14 cellular contexts compared by ENCODE assay signal in genomic region chr2:101442042-101442666, GRCh38. TPM values are rescaled to one million over a fixed set of nuclear protein-coding genes. Genes with fewer than 3 reads are reported as not detected.
A peak's percentile ranks its signal among the peaks of the same experiment; 100 is the strongest.
DNase-seq lines count a peak whose midpoint lies in the region; ATAC-seq, FAIRE-seq and TF ChIP-seq lines count a peak whose summit lies in the region.
"Had no signal": no experiment of that assay in that cellular context is flagged by ENCODE, and none has a peak within 500 bp of the region (broad histone marks: within the 10 kb centered on the region; RNA-seq: fewer than 3 reads in every experiment).

No MANE protein-coding gene starts in this region.

- H3K4me2 ChIP-seq in A549: no peak overlapping the region
- peak overlapping the region; percentile 19 for H3K4me2 ChIP-seq in GM23248 (ENCODE audit: unreplicated experiment)

- H3F3A ChIP-seq in GM23248 (ENCODE audit: insufficient read depth): peaks cover 55% of the 10 kb centered on the region

- DNase-seq in A549 (ENCODE audit: low read depth in 1 of 2, low spot score in 1 of 2): no peak
- peak; percentile 65 for DNase-seq in GM23248
- peak; percentile 57 for DNase-seq in hepatic stellate cell (ENCODE audit: low spot score)
- DNase-seq in thyroid gland: no peak
- DNase-seq in DMS153 (lab: John Stamatoyannopoulos, UW): no peak
- DNase-seq in NCI-H2196 treated with DMSO at 0.1 percent for 48 hours (lab: John Stamatoyannopoulos, UW; ENCODE audit: unreplicated experiment): no peak
- DNase-seq: activated B cell treated with CpG ODN at 0.5 μM for 24 hours; CD8-positive, alpha-beta T cell; Right ventricle myocardium superior; stimulated activated CD4-positive, alpha-beta T cell treated with anti-CD3 and anti-CD28 coated beads, Interleukin-12 subunit alpha, Interleukin-12 subunit beta, amount 100 ng/mL, for 4 hours; stimulated activated naive CD4-positive, alpha-beta T cell had no signal

- TF ChIP-seq POLR2A in A549 (IDR thresholded peaks at IDR 0.05; ENCODE audit: low read length): no peak
- TF ChIP-seq POLR2A in thyroid gland (IDR thresholded peaks at IDR 0.05): no peak

- WGBS in A549 (ENCODE audit: missing lambda C conversion rate): 79% methylated on average over 1 of the region's 1 CpG
- WGBS in GM23248 (ENCODE audit: low coverage in 1 of 2, low lambda C conversion rate in 2 of 2, missing lambda C conversion rate in 2 of 2), 2 experiments: 24 to 52% methylated on average over 1 of the region's 1 CpG
- WGBS in thyroid gland, 2 donors: 77 to 88% methylated on average over 1 of the region's 1 CpG

- H3K27ac ChIP-seq in A549 (no peak overlapping the region), GM23248 (peak overlapping the region; percentile 68), thyroid gland (no peak overlapping the region)

- no peaks in the 10 kb centered on the region for H3K36me3 ChIP-seq in GM23248 (ENCODE audit: low read depth)
- H3K36me3 ChIP-seq in thyroid gland: no peaks in the 10 kb centered on the region

- intact Hi-C loops in thyroid gland (cut with DNase I): no loop called here

- H3K4me3 ChIP-seq in A549: no peak overlapping the region
- no peak overlapping the region for H3K4me3 ChIP-seq in GM23248
- no peak overlapping the region for H3K4me3 ChIP-seq in thyroid gland (replicated peaks in 1 of 3)

- H2AFZ ChIP-seq in GM23248: no peak overlapping the region

- H4K20me1 ChIP-seq in GM23248 (ENCODE audit: insufficient read depth): no peaks in the 10 kb centered on the region

- H3K79me2 ChIP-seq in GM23248 (ENCODE audit: insufficient read depth): peaks cover 14% of the 10 kb centered on the region

- TF ChIP-seq CTCF in A549 (IDR thresholded peaks at IDR 0.05) (no peak), thyroid gland (IDR thresholded peaks at IDR 0.05) (no peak)

- in situ Hi-C loops in GM23248 (cut with MboI): no loop called here

- H3K27me3 ChIP-seq in GM23248 (replicated peaks; ENCODE audit: insufficient read depth) (no peaks in the 10 kb centered on the region), thyroid gland (no peaks in the 10 kb centered on the region)

- POLR2A ChIA-PET in A549 (lab: Yijun Ruan, JAX): no interaction called here

- ATAC-seq in A549 (no peak), SK-N-SH treated with all-trans-retinoic acid at 6 μM for 48 hours (peak; percentile 44), HG03460 (IDR thresholded peaks at IDR 0.05; ENCODE audit: unreplicated experiment) (no peak)
- ATAC-seq: CD8-positive, alpha-beta T cell had no signal

- TF ChIP-seq EP300 in A549 (IDR thresholded peaks at IDR 0.05): no peak

- no peak for FAIRE-seq in A549 (lab: Jason Lieb, UNC)
- FAIRE-seq: GM12891 had no signal

- peak overlapping the region; percentile 8 for H3K9ac ChIP-seq in GM23248

- no peaks in the 10 kb centered on the region for H3K9me3 ChIP-seq in A549
- H3K9me3 ChIP-seq in GM23248 (ENCODE audit: low read depth): no peaks in the 10 kb centered on the region
- no peaks in the 10 kb centered on the region for H3K9me3 ChIP-seq in thyroid gland

- no peak for TF ChIP-seq RAD21 in A549 (conservative IDR thresholded peaks at IDR 0.05 in 1 of 2, IDR thresholded peaks at IDR 0.05 in 1 of 2)

- H3K9me2 ChIP-seq in GM23248 (ENCODE audit: insufficient read depth): no peaks in the 10 kb centered on the region

- CTCF ChIA-PET in A549 (lab: Yijun Ruan, JAX): no interaction called here

- H3K4me1 ChIP-seq in A549: no peaks in the 10 kb centered on the region
- peaks cover 39% of the 10 kb centered on the region for H3K4me1 ChIP-seq in GM23248 (ENCODE audit: insufficient read depth)
- peaks cover 4 to 8% of the 10 kb centered on the region in 2 donors for H3K4me1 ChIP-seq in thyroid gland

TF ChIP-seq in A549, 52 proteins besides CTCF, POLR2A, EP300 and RAD21 (continues in another document):
- TF ChIP-seq ZNF302 (CRISPR knock-in tag; IDR thresholded peaks at IDR 0.05) (no peak), KDM5A (IDR thresholded peaks at IDR 0.05) (no peak), EHMT2 (IDR thresholded peaks at IDR 0.05; ENCODE audit: low read depth) (no peak), RCOR1 (IDR thresholded peaks at IDR 0.05; ENCODE audit: low read depth, low read length) (no peak), ESRRA (IDR thresholded peaks at IDR 0.05; ENCODE audit: borderline replicate concordance, low read length) (no peak)
- TF ChIP-seq, protein P1, sequence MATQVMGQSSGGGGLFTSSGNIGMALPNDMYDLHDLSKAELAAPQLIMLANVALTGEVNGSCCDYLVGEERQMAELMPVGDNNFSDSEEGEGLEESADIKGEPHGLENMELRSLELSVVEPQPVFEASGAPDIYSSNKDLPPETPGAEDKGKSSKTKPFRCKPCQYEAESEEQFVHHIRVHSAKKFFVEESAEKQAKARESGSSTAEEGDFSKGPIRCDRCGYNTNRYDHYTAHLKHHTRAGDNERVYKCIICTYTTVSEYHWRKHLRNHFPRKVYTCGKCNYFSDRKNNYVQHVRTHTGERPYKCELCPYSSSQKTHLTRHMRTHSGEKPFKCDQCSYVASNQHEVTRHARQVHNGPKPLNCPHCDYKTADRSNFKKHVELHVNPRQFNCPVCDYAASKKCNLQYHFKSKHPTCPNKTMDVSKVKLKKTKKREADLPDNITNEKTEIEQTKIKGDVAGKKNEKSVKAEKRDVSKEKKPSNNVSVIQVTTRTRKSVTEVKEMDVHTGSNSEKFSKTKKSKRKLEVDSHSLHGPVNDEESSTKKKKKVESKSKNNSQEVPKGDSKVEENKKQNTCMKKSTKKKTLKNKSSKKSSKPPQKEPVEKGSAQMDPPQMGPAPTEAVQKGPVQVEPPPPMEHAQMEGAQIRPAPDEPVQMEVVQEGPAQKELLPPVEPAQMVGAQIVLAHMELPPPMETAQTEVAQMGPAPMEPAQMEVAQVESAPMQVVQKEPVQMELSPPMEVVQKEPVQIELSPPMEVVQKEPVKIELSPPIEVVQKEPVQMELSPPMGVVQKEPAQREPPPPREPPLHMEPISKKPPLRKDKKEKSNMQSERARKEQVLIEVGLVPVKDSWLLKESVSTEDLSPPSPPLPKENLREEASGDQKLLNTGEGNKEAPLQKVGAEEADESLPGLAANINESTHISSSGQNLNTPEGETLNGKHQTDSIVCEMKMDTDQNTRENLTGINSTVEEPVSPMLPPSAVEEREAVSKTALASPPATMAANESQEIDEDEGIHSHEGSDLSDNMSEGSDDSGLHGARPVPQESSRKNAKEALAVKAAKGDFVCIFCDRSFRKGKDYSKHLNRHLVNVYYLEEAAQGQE (IDR thresholded peaks at IDR 0.05): no peak

TF ChIP-seq in SK-N-SH treated with all-trans-retinoic acid at 6 μM for 48 hours, 23 proteins besides CTCF, POLR2A, EP300 and RAD21 (continues in another document):
- TF ChIP-seq POU6F1 (CRISPR knock-in tag; IDR thresholded peaks at IDR 0.05; ENCODE audit: borderline replicate concordance, low read depth) (no peak), BACH2 (CRISPR knock-in tag; IDR thresholded peaks at IDR 0.05; ENCODE audit: borderline replicate concordance) (no peak)
- TF ChIP-seq, protein P2, sequence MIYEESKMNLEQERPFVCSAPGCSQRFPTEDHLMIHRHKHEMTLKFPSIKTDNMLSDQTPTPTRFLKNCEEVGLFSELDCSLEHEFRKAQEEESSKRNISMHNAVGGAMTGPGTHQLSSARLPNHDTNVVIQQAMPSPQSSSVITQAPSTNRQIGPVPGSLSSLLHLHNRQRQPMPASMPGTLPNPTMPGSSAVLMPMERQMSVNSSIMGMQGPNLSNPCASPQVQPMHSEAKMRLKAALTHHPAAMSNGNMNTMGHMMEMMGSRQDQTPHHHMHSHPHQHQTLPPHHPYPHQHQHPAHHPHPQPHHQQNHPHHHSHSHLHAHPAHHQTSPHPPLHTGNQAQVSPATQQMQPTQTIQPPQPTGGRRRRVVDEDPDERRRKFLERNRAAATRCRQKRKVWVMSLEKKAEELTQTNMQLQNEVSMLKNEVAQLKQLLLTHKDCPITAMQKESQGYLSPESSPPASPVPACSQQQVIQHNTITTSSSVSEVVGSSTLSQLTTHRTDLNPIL (CRISPR knock-in tag; IDR thresholded peaks at IDR 0.05; ENCODE audit: low read depth): no peak

RNA-seq across cellular contexts. Expression of gene RFX8, which starts 32.8 kb away (rescaled TPM):
- polyA plus RNA-seq in A549 (2011; rRNA removed) (not detected in 2 replicates), A549 (2017; fragmentation: RNase III; extraction: RNeasy Plus Mini Kit Qiagen cat#74134 plus additional on column Dnase treatment) (not detected in 3 replicates), GM23248 (2016; fragmentation: Nextera tagmentation; extraction: Ambion mirVana) (4.4 and 5.9 TPM in 2 replicates)
- polyA plus RNA-seq in A549 (2012; cell fraction: cytosol; rRNA removed): not detected in 2 replicates
- not detected in 2 replicates for polyA plus RNA-seq in A549 (2012; cell fraction: nucleus; rRNA removed)
- polyA minus RNA-seq in A549 (2011; rRNA and poly(A)+ RNA removed): not detected in 2 replicates
- total RNA-seq in GM23248 (2014; rRNA removed; shearing (Covaris generic)): 5.1 and 6.4 TPM in 2 replicates
- 1 to 10 TPM in 1 of 4 donors, not detected in 3; 1.9 TPM for total RNA-seq in thyroid gland
- total RNA-seq: activated B cell treated with CpG ODN at 0.5 μM for 24 hours; CD8-positive, alpha-beta T cell; Right ventricle myocardium superior had no signal

RNA-seq across cellular contexts. Expression of gene CREG2, which starts 54.9 kb away (rescaled TPM):
- polyA plus RNA-seq in A549 (2011; rRNA removed) (1.5 and 2.4 TPM in 2 replicates), A549 (2017; fragmentation: RNase III; extraction: RNeasy Plus Mini Kit Qiagen cat#74134 plus additional on column Dnase treatment) (1.3 to 1.6 TPM (median 1.6 TPM) in 3 replicates), GM23248 (2016; fragmentation: Nextera tagmentation; extraction: Ambion mirVana) (0.15 TPM in 1 of 2 replicates, not detected in the other)
- 1.6 and 2.6 TPM in 2 replicates for polyA plus RNA-seq in A549 (2012; cell fraction: cytosol; rRNA removed)
- polyA plus RNA-seq in A549 (2012; cell fraction: nucleus; rRNA removed): 1.4 and 1.8 TPM in 2 replicates
- polyA minus RNA-seq in A549 (2011; rRNA and poly(A)+ RNA removed): 0.92 and 1.9 TPM in 2 replicates
- under 0.01 and 0.22 TPM in 2 replicates for total RNA-seq in GM23248 (2014; rRNA removed; shearing (Covaris generic))
- not detected for total RNA-seq in thyroid gland
- total RNA-seq: activated B cell treated with CpG ODN at 0.5 μM for 24 hours; CD8-positive, alpha-beta T cell; Right ventricle myocardium superior had no signal

Comparison
In these comparisons a context has a peak if more than half of its experiments do, and no peak if none do; other contexts are left out.
1. DNase-seq: peak in GM23248 (single experiment) and hepatic stellate cell (single experiment); none in A549 (0 of 2), thyroid gland (0 of 2), DMS153 (single experiment) and NCI-H2196 treated with DMSO at 0.1 percent for 48 hours (single experiment).